In the genomic region with DNA sequence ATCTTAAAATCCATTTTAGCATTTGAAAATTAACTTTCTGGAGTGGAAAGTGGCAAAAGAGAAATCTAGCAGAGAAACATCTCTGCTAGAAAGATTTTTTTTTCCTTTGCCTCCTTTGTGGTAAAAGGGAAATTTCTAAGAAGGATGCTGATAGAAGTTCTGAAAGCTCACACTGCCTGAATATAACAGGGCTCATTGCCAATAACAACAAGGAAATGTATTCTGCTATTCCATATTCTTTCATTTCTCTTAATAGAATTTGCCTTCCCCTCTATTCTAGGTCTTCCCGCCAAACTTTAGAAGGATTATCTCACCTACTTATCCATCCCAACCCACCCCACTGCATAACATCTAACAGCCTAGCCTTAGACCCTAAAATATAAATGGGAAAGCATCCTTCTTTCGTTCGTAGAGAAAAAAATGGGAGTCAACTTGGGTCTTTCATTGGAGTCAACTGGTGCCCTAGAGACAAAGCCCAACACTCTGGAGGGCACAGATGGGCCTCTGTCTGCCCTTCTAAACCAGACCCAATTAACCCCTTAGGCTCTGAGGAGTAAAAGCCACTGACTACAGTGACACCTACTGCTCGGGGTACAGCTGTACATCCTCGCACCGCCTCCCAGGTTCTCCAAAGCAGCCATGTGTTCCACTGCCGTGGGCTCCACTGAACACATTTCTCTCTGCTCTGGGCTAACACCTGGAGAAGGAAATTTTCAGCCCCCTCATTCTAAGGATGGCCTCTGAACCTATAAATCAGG, we compare ENCODE assay signal across 8 cellular contexts.
A peak's percentile ranks its signal among the peaks of the same experiment; 100 is the strongest.
DNase-seq lines count a peak whose midpoint lies in the region; ATAC-seq and TF ChIP-seq lines count a peak whose summit lies in the region.

No MANE protein-coding gene starts in this region.

- H3K79me2 ChIP-seq in GM23248 (ENCODE audit: insufficient read depth), result no peaks in the 10 kb centered on the region

- 24 to 29% methylated on average over 7 of the region's 7 CpGs for WGBS in GM23248 (ENCODE audit: low coverage in 1 of 2, low lambda C conversion rate in 2 of 2, missing lambda C conversion rate in 2 of 2), 2 experiments

- DNase-seq in BJ (ENCODE audit: low read depth), result no peak
- DNase-seq in GM23248, result peak; percentile 56
- peak; percentile 23 for DNase-seq in NCI-H774 (lab: John Stamatoyannopoulos, UW)
- peak; percentile 70 for DNase-seq in choroid plexus epithelial cell (ENCODE audit: low read depth)
- no peak for DNase-seq in naive thymus-derived CD8-positive, alpha-beta T cell
- no peak for DNase-seq in activated CD8-positive, alpha-beta memory T cell treated with anti-CD3 and anti-CD28 coated beads for 24 hours
- DNase-seq in left lobe of liver (ENCODE audit: low spot score), result no peak

- peak overlapping the region; percentile 84 to 97 (median 94) for H3K27ac Mint-ChIP-seq in naive thymus-derived CD8-positive, alpha-beta T cell

- no peak overlapping the region for H3K4me3 ChIP-seq in BJ (ENCODE audit: low read depth, low read length)
- H3K4me3 ChIP-seq in GM23248, result peak overlapping the region; percentile 82
- H3K4me3 ChIP-seq in choroid plexus epithelial cell (ENCODE audit: low read depth, low read length), result peak overlapping the region; percentile 1

- H3K9me2 ChIP-seq in GM23248 (ENCODE audit: insufficient read depth), result no peaks in the 10 kb centered on the region

- CTCF ChIA-PET in BJ (lab: Yijun Ruan, JAX), result interaction anchor here (0.7 to 2.1 kb wide), 8 partner anchors 20 to 317 kb away, joined by 3 to 7 read pairs (median 5); no protein-coding TSS in a partner anchor

- H3K27ac ChIP-seq in GM23248, result no peak overlapping the region

- peaks cover 0 to under 1% (median 0%) of the 10 kb centered on the region in 5 donors for H3K27me3 Mint-ChIP-seq in naive thymus-derived CD8-positive, alpha-beta T cell

- no peaks in the 10 kb centered on the region for H3K36me3 Mint-ChIP-seq in naive thymus-derived CD8-positive, alpha-beta T cell

- H3K27me3 ChIP-seq in BJ (ENCODE audit: control insufficient read depth, insufficient read depth, low read length) (no peaks in the 10 kb centered on the region), GM23248 (replicated peaks; ENCODE audit: insufficient read depth) (no peaks in the 10 kb centered on the region)

- POLR2A ChIA-PET in BJ (lab: Charles Lee), result no interaction called here
- POLR2A ChIA-PET in naive thymus-derived CD8-positive, alpha-beta T cell (lab: Charles Lee), result interaction anchor here (1.4 to 2.3 kb wide), 6 partner anchors 9 to 202 kb away, joined by 3 to 43 read pairs (median 5); a partner anchor contains a TSS

- H3K4me1 ChIP-seq in GM23248 (ENCODE audit: insufficient read depth), result peaks cover 11% of the 10 kb centered on the region

- no peaks in the 10 kb centered on the region for H3K9me3 ChIP-seq in GM23248 (ENCODE audit: low read depth)

- H3K9me3 Mint-ChIP-seq in naive thymus-derived CD8-positive, alpha-beta T cell, result no peaks in the 10 kb centered on the region

- TF ChIP-seq CTCF in BJ (IDR thresholded peaks at IDR 0.05; ENCODE audit: insufficient read depth, low read depth, low read length), result peak; percentile 28; the same call in 1 of the 2 replicates
- peak; percentile 77 for TF ChIP-seq CTCF in choroid plexus epithelial cell (conservative IDR thresholded peaks at IDR 0.05; ENCODE audit: low read depth, low read length)

- peak overlapping the region; percentile 78 to 94 (median 86) for H3K4me3 Mint-ChIP-seq in naive thymus-derived CD8-positive, alpha-beta T cell

- peak overlapping the region; percentile 92 for H3K4me2 ChIP-seq in GM23248 (ENCODE audit: unreplicated experiment)

- H3K36me3 ChIP-seq in BJ (ENCODE audit: control insufficient read depth, insufficient read depth, low read length) (no peaks in the 10 kb centered on the region), GM23248 (ENCODE audit: low read depth) (no peaks in the 10 kb centered on the region)

- H3F3A ChIP-seq in GM23248 (ENCODE audit: insufficient read depth), result peaks cover 16% of the 10 kb centered on the region

- peak overlapping the region; percentile 75 for H3K9ac ChIP-seq in GM23248

- in situ Hi-C loops in GM23248 (cut with MboI), result loop anchor here (10.0 kb wide), 2 partner anchors 105 to 195 kb away; a partner anchor contains a TSS

- H3K4me1 Mint-ChIP-seq in naive thymus-derived CD8-positive, alpha-beta T cell, result peaks cover 24 to 65% (median 61%) of the 10 kb centered on the region in 4 donors

- H2AFZ ChIP-seq in GM23248, result peak overlapping the region; percentile 97

- no peaks in the 10 kb centered on the region for H4K20me1 ChIP-seq in GM23248 (ENCODE audit: insufficient read depth)

- no peak for ATAC-seq in naive thymus-derived CD8-positive, alpha-beta T cell
- ATAC-seq in GM21529 (IDR thresholded peaks at IDR 0.05; ENCODE audit: unreplicated experiment) (no peak), left lobe of liver (no peak)

Comparison
In these comparisons a context has a peak if more than half of its experiments do, and no peak if none do; other contexts are left out.
1. DNase-seq: peak in GM23248 (single experiment), NCI-H774 (single experiment) and choroid plexus epithelial cell (single experiment); none in BJ (single experiment), naive thymus-derived CD8-positive, alpha-beta T cell (0 of 10), activated CD8-positive, alpha-beta memory T cell treated with anti-CD3 and anti-CD28 coated beads for 24 hours (single experiment) and left lobe of liver (single experiment).